9 cellular contexts compared by ENCODE assay signal in the genomic region with DNA sequence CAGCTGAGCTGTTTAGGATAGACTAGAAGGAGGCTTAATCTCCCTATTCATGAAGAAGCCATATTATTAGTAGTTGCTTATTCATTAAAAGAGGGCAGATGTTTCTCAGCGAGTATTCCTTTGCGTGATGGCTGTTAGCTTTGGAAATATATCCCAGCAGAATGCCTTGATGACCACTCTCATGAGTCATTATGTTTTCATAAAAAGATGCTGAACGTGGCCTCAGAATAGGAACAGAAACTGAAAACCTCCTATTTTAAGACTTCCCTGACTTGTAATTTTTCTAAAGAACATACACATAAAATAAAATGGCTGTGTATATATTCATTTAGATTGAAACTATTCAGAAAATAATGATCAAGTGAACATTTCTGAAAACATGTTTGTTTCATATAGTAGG. TPM values are rescaled to one million over a fixed set of nuclear protein-coding genes. Genes with fewer than 3 reads are reported as not detected.
DNase-seq lines count a peak whose midpoint lies in the region; ATAC-seq and TF ChIP-seq lines count a peak whose summit lies in the region.
"Had no signal": no experiment of that assay in that cellular context is flagged by ENCODE, and none has a peak within 500 bp of the region (broad histone marks: within the 10 kb centered on the region; RNA-seq: fewer than 3 reads in every experiment).

No MANE protein-coding gene starts in this region.

- peak; percentile 81 for ATAC-seq in HG03025 (IDR thresholded peaks at IDR 0.05; ENCODE audit: low FRiP score, unreplicated experiment)

- no peak for TF ChIP-seq POLR2A in vagina (IDR thresholded peaks at IDR 0.05)

- no peaks in the 10 kb centered on the region for H3K4me1 Mint-ChIP-seq in Caco-2 (ENCODE audit: low read depth, unreplicated experiment)

- no peaks in the 10 kb centered on the region for H3K9me3 ChIP-seq in vagina
- no peaks in the 10 kb centered on the region for H3K9me3 ChIP-seq in Caco-2

- H3K4me3 Mint-ChIP-seq in Caco-2 (ENCODE audit: unreplicated experiment): no peak overlapping the region

- H3K4me3 ChIP-seq in vagina: no peak overlapping the region
- H3K4me3 ChIP-seq in Caco-2 (ENCODE audit: low read depth, low read length): no peak overlapping the region

- peak overlapping the region; percentile 53 for H3K27ac ChIP-seq in vagina
- H3K27ac ChIP-seq: 22Rv1 had no signal

- CTCF ChIA-PET in Caco-2 (lab: Charles Lee): no interaction called here

- POLR2A ChIA-PET in Caco-2 (lab: Charles Lee): no interaction called here

- H3K4me1 ChIP-seq in vagina: no peaks in the 10 kb centered on the region
- no peaks in the 10 kb centered on the region for H3K4me1 ChIP-seq in Caco-2

- no peaks in the 10 kb centered on the region for H3K27me3 ChIP-seq in vagina
- H3K27me3 ChIP-seq in Caco-2 (replicated peaks; ENCODE audit: control insufficient read depth, insufficient read depth, low read length): no peaks in the 10 kb centered on the region

- intact Hi-C loops in vagina (cut with DNase I): no loop called here
- intact Hi-C loops in Caco-2 (cut with micrococcal nuclease; ENCODE audit: unreplicated experiment): no loop called here

- BruUV-seq in Caco-2 (replicated peaks; lab: Mats Ljungman, UMichigan): no TSS peak

- H3K27ac Mint-ChIP-seq in Caco-2 (ENCODE audit: unreplicated experiment): no peak overlapping the region

- H3K36me3 Mint-ChIP-seq in Caco-2 (ENCODE audit: insufficient read depth, unreplicated experiment): no peaks in the 10 kb centered on the region

- DNase-seq in DMS53 (lab: John Stamatoyannopoulos, UW): peak; percentile 52
- no peak for DNase-seq in DMS53 treated with DMSO at 0.1 percent for 48 hours (lab: John Stamatoyannopoulos, UW; ENCODE audit: unreplicated experiment)
- peak; percentile 47 for DNase-seq in RPMI7951 (ENCODE audit: low read depth)
- DNase-seq in vagina (ENCODE audit: extremely low spot score in 2 of 2): no peak
- DNase-seq in hypothalamus (lab: John Stamatoyannopoulos, UW): no peak
- DNase-seq in Caco-2: no peak
- no peak for DNase-seq in nucleus accumbens (lab: John Stamatoyannopoulos, UW)

- H3K27me3 Mint-ChIP-seq in Caco-2 (ENCODE audit: insufficient read depth, unreplicated experiment): peaks cover 14% of the 10 kb centered on the region

- TF ChIP-seq CTCF in vagina (IDR thresholded peaks at IDR 0.05): no peak
- no peak for TF ChIP-seq CTCF in Caco-2 (IDR thresholded peaks at IDR 0.05; ENCODE audit: insufficient read depth in 1 of 2, low read depth in 1 of 2, low read length in 1 of 2, severe bottlenecking in 1 of 2, unreplicated experiment in 1 of 2)

- H3K9me3 Mint-ChIP-seq in Caco-2 (ENCODE audit: unreplicated experiment): no peaks in the 10 kb centered on the region

- H3K36me3 ChIP-seq in vagina (no peaks in the 10 kb centered on the region), Caco-2 (ENCODE audit: control insufficient read depth, insufficient read depth, low read length) (no peaks in the 10 kb centered on the region)

RNA-seq across cellular contexts. Expression of a gene that starts 9.6 kb away (rescaled TPM):
- total RNA-seq in RPMI7951 (2014; rRNA removed; shearing (Covaris generic)): 5.6 and 6.7 TPM in 2 replicates
- 12.5 TPM for total RNA-seq in vagina
- 2.0 and 3.4 TPM in 2 replicates for total RNA-seq in Caco-2 (2022)

Comparison
In these comparisons a context has a peak if more than half of its experiments do, and no peak if none do; other contexts are left out.
1. DNase-seq: peak in DMS53 (single experiment) and RPMI7951 (single experiment); none in DMS53 treated with DMSO at 0.1 percent for 48 hours (single experiment), vagina (0 of 2), hypothalamus (0 of 51), Caco-2 (0 of 2) and nucleus accumbens (0 of 56).